Comparison of ENCODE assay signal across 1 cellular context in the genomic region with DNA sequence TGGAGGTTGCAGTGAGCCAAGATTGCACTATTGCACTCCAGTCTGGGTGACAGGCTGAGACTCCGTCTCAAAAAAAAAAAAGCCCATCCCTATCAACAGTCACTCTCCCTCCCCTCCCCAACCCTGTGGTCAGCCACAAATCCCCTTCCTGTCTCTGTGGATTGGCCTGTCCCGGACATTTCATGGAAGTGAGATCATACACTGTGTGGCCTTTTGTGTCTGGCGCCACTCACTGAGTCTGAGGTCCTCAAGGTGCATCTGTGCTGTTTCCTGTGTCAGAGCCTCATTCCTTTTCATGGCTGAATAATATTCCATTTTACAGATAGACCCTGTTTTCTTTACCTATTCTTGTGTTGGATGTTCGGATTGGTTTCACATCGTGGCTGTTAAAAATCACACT.
TF ChIP-seq lines count a peak whose summit lies in the region.

No MANE protein-coding gene starts in this region.

TF ChIP-seq in K562, 482 proteins besides CTCF, POLR2A, EP300 and RAD21:
- TF ChIP-seq ZNF143 (CRISPR knock-in tag; IDR thresholded peaks at IDR 0.05) (no peak), GATAD2B (IDR thresholded peaks at IDR 0.05; ENCODE audit: borderline replicate concordance) (no peak), RBM25 (IDR thresholded peaks at IDR 0.05; ENCODE audit: low read depth, low read length, severe bottlenecking) (peak; percentile 69), RAD51 (IDR thresholded peaks at IDR 0.05; ENCODE audit: borderline replicate concordance, low read depth) (no peak), POLR3G (IDR thresholded peaks at IDR 0.05; ENCODE audit: extremely low read depth, insufficient read length, insufficient replicate concordance) (no peak), L3MBTL2 (IDR thresholded peaks at IDR 0.05) (no peak), HDAC8 (tag; IDR thresholded peaks at IDR 0.05) (no peak), NFE2L1 (tag; IDR thresholded peaks at IDR 0.05; ENCODE audit: borderline replicate concordance, low read depth) (no peak), EHMT2 (IDR thresholded peaks at IDR 0.05) (no peak), YY1 (IDR thresholded peaks at IDR 0.05; ENCODE audit: borderline replicate concordance in 1 of 3, control insufficient read depth in 1 of 3, extremely low read depth in 1 of 3, insufficient read depth in 3 of 3, insufficient read length in 1 of 3, insufficient replicate concordance in 2 of 3, low read depth in 1 of 3, low read length in 2 of 3) (no peak), SMC3 (conservative IDR thresholded peaks at IDR 0.05; ENCODE audit: insufficient read depth, low read depth, low read length) (no peak), STAG1 (CRISPR knock-in tag; IDR thresholded peaks at IDR 0.05; ENCODE audit: borderline replicate concordance) (no peak), RBBP5 (IDR thresholded peaks at IDR 0.05; ENCODE audit: borderline replicate concordance, insufficient read depth, low read length, poor library complexity, severe bottlenecking) (no peak), HNRNPLL (IDR thresholded peaks at IDR 0.05; ENCODE audit: low read depth, low read length, poor library complexity, severe bottlenecking) (no peak), CC2D1A (IDR thresholded peaks at IDR 0.05) (no peak), ZNF146 (CRISPR knock-in tag; IDR thresholded peaks at IDR 0.05; ENCODE audit: unreplicated experiment) (peak; percentile 99), CTBP1 (IDR thresholded peaks at IDR 0.05; ENCODE audit: borderline replicate concordance) (0 out of 2 replicates have a peak, but pooled peaks have one; percentile 23), EZH2 (IDR thresholded peaks at IDR 0.05; ENCODE audit: borderline replicate concordance, low read depth, low read length) (no peak), MEF2A (IDR thresholded peaks at IDR 0.05; ENCODE audit: control insufficient read depth, low read depth, low read length) (no peak), TGIF2 (CRISPR knock-in tag; IDR thresholded peaks at IDR 0.05) (no peak), ATF7 (IDR thresholded peaks at IDR 0.05) (peak; percentile 53), KDM1A (IDR thresholded peaks at IDR 0.05) (peak; percentile 16 to 34; a peak in 1 of 4 replicates), KAT2B (IDR thresholded peaks at IDR 0.05; ENCODE audit: low read depth, low read length) (no peak), ZNF239 (CRISPR knock-in tag; IDR thresholded peaks at IDR 0.05) (no peak), BCOR (IDR thresholded peaks at IDR 0.05) (peak; percentile 48; the same call in 1 of the 2 replicates), ETV1 (tag; conservative IDR thresholded peaks at IDR 0.05; ENCODE audit: low read depth) (peak; percentile 57; the same call in 1 of the 2 replicates), RBM15 (IDR thresholded peaks at IDR 0.05; ENCODE audit: insufficient read depth, low read length) (no peak), JUND (IDR thresholded peaks at IDR 0.05; ENCODE audit: borderline replicate concordance, low read depth, low read length) (peak; percentile 32; the same call in 1 of the 2 replicates), JUND (tag; IDR thresholded peaks at IDR 0.05; ENCODE audit: borderline replicate concordance, low read depth, low read length) (peak; percentile 19; the same call in 1 of the 3 replicates), ZNF384 (IDR thresholded peaks at IDR 0.05; ENCODE audit: low read depth, low read length) (peak; percentile 73), FIP1L1 (IDR thresholded peaks at IDR 0.05; ENCODE audit: low read depth, low read length, poor library complexity, severe bottlenecking) (no peak), GABPB1 (CRISPR knock-in tag; IDR thresholded peaks at IDR 0.05) (no peak)
- TF ChIP-seq, protein P1, sequence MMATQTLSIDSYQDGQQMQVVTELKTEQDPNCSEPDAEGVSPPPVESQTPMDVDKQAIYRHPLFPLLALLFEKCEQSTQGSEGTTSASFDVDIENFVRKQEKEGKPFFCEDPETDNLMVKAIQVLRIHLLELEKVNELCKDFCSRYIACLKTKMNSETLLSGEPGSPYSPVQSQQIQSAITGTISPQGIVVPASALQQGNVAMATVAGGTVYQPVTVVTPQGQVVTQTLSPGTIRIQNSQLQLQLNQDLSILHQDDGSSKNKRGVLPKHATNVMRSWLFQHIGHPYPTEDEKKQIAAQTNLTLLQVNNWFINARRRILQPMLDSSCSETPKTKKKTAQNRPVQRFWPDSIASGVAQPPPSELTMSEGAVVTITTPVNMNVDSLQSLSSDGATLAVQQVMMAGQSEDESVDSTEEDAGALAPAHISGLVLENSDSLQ (IDR thresholded peaks at IDR 0.05) = peak; percentile 41; the same call in 1 of the 2 replicates
- TF ChIP-seq, protein P2, sequence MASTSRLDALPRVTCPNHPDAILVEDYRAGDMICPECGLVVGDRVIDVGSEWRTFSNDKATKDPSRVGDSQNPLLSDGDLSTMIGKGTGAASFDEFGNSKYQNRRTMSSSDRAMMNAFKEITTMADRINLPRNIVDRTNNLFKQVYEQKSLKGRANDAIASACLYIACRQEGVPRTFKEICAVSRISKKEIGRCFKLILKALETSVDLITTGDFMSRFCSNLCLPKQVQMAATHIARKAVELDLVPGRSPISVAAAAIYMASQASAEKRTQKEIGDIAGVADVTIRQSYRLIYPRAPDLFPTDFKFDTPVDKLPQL (IDR thresholded peaks at IDR 0.05; ENCODE audit: extremely low read depth, insufficient read length) = no peak
- TF ChIP-seq, protein P3, sequence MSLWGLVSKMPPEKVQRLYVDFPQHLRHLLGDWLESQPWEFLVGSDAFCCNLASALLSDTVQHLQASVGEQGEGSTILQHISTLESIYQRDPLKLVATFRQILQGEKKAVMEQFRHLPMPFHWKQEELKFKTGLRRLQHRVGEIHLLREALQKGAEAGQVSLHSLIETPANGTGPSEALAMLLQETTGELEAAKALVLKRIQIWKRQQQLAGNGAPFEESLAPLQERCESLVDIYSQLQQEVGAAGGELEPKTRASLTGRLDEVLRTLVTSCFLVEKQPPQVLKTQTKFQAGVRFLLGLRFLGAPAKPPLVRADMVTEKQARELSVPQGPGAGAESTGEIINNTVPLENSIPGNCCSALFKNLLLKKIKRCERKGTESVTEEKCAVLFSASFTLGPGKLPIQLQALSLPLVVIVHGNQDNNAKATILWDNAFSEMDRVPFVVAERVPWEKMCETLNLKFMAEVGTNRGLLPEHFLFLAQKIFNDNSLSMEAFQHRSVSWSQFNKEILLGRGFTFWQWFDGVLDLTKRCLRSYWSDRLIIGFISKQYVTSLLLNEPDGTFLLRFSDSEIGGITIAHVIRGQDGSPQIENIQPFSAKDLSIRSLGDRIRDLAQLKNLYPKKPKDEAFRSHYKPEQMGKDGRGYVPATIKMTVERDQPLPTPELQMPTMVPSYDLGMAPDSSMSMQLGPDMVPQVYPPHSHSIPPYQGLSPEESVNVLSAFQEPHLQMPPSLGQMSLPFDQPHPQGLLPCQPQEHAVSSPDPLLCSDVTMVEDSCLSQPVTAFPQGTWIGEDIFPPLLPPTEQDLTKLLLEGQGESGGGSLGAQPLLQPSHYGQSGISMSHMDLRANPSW (CRISPR knock-in tag; IDR thresholded peaks at IDR 0.05) = no peak
- TF ChIP-seq, protein P4, sequence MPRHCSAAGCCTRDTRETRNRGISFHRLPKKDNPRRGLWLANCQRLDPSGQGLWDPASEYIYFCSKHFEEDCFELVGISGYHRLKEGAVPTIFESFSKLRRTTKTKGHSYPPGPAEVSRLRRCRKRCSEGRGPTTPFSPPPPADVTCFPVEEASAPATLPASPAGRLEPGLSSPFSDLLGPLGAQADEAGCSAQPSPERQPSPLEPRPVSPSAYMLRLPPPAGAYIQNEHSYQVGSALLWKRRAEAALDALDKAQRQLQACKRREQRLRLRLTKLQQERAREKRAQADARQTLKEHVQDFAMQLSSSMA (CRISPR knock-in tag; IDR thresholded peaks at IDR 0.05) = no peak
- TF ChIP-seq, protein P5, sequence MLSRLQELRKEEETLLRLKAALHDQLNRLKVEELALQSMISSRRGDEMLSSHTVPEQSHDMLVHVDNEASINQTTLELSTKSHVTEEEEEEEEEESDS (CRISPR knock-in tag; IDR thresholded peaks at IDR 0.05) = no peak
- TF ChIP-seq, protein P6, sequence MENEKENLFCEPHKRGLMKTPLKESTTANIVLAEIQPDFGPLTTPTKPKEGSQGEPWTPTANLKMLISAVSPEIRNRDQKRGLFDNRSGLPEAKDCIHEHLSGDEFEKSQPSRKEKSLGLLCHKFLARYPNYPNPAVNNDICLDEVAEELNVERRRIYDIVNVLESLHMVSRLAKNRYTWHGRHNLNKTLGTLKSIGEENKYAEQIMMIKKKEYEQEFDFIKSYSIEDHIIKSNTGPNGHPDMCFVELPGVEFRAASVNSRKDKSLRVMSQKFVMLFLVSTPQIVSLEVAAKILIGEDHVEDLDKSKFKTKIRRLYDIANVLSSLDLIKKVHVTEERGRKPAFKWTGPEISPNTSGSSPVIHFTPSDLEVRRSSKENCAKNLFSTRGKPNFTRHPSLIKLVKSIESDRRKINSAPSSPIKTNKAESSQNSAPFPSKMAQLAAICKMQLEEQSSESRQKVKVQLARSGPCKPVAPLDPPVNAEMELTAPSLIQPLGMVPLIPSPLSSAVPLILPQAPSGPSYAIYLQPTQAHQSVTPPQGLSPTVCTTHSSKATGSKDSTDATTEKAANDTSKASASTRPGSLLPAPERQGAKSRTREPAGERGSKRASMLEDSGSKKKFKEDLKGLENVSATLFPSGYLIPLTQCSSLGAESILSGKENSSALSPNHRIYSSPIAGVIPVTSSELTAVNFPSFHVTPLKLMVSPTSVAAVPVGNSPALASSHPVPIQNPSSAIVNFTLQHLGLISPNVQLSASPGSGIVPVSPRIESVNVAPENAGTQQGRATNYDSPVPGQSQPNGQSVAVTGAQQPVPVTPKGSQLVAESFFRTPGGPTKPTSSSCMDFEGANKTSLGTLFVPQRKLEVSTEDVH (IDR thresholded peaks at IDR 0.05; ENCODE audit: low read depth, partially characterized antibody) = no peak
- TF ChIP-seq, protein P7, sequence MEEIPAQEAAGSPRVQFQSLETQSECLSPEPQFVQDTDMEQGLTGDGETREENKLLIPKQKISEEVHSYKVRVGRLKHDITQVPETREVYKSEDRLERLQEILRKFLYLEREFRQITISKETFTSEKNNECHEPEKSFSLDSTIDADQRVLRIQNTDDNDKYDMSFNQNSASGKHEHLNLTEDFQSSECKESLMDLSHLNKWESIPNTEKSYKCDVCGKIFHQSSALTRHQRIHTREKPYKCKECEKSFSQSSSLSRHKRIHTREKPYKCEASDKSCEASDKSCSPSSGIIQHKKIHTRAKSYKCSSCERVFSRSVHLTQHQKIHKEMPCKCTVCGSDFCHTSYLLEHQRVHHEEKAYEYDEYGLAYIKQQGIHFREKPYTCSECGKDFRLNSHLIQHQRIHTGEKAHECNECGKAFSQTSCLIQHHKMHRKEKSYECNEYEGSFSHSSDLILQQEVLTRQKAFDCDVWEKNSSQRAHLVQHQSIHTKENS (CRISPR knock-in tag; IDR thresholded peaks at IDR 0.05) = no peak
- TF ChIP-seq, protein P8, sequence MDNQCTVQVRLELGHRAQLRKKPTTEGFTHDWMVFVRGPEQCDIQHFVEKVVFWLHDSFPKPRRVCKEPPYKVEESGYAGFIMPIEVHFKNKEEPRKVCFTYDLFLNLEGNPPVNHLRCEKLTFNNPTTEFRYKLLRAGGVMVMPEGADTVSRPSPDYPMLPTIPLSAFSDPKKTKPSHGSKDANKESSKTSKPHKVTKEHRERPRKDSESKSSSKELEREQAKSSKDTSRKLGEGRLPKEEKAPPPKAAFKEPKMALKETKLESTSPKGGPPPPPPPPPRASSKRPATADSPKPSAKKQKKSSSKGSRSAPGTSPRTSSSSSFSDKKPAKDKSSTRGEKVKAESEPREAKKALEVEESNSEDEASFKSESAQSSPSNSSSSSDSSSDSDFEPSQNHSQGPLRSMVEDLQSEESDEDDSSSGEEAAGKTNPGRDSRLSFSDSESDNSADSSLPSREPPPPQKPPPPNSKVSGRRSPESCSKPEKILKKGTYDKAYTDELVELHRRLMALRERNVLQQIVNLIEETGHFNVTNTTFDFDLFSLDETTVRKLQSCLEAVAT (IDR thresholded peaks at IDR 0.05) = 0 out of 4 replicates have a peak, but pooled peaks of 1 of the 2 experiments have one; percentile 25
- TF ChIP-seq, protein P9, sequence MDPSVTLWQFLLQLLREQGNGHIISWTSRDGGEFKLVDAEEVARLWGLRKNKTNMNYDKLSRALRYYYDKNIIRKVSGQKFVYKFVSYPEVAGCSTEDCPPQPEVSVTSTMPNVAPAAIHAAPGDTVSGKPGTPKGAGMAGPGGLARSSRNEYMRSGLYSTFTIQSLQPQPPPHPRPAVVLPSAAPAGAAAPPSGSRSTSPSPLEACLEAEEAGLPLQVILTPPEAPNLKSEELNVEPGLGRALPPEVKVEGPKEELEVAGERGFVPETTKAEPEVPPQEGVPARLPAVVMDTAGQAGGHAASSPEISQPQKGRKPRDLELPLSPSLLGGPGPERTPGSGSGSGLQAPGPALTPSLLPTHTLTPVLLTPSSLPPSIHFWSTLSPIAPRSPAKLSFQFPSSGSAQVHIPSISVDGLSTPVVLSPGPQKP (CRISPR knock-in tag; IDR thresholded peaks at IDR 0.05) = no peak
- TF ChIP-seq, protein P10, sequence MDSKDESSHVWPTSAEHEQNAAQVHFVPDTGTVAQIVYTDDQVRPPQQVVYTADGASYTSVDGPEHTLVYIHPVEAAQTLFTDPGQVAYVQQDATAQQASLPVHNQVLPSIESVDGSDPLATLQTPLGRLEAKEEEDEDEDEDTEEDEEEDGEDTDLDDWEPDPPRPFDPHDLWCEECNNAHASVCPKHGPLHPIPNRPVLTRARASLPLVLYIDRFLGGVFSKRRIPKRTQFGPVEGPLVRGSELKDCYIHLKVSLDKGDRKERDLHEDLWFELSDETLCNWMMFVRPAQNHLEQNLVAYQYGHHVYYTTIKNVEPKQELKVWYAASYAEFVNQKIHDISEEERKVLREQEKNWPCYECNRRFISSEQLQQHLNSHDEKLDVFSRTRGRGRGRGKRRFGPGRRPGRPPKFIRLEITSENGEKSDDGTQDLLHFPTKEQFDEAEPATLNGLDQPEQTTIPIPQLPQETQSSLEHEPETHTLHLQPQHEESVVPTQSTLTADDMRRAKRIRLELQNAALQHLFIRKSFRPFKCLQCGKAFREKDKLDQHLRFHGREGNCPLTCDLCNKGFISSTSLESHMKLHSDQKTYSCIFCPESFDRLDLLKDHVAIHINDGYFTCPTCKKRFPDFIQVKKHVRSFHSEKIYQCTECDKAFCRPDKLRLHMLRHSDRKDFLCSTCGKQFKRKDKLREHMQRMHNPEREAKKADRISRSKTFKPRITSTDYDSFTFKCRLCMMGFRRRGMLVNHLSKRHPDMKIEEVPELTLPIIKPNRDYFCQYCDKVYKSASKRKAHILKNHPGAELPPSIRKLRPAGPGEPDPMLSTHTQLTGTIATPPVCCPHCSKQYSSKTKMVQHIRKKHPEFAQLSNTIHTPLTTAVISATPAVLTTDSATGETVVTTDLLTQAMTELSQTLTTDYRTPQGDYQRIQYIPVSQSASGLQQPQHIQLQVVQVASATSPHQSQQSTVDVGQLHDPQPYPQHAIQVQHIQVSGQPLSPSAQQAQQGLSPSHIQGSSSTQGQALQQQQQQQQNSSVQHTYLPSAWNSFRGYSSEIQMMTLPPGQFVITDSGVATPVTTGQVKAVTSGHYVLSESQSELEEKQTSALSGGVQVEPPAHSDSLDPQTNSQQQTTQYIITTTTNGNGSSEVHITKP (IDR thresholded peaks at IDR 0.05; ENCODE audit: partially characterized antibody) = peak; percentile 54
